ENCODE assay signal across 8 cellular contexts in the genomic region with DNA sequence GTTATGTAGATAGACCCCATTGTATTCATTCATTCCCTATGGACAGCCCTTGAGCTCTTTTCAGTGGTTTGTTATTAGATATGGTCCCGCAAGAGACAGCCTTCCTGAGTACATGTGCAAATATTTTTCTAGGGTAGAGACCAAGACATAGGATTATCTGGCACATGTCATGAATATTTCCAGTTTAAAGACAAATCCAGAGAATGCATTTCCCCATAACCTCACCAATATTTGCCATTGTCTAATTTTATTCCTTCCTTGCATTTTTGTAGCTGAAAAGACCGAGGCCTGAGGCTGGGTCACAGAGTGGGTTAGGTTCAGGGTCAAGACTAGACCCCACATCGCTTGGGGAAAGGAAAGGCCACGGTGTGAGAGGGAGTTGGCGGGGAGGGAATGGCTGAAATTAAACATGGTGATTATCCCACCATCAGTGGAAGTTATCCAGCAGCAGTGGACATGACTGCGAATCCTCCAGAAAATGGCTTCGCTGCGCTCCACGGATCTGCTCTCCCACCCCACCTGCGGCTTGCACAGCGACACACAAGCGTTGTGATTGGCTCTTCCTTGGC. TPM values are rescaled to one million over a fixed set of nuclear protein-coding genes. Genes with fewer than 3 reads are reported as not detected.
DNase-seq lines count a peak whose midpoint lies in the region; ATAC-seq and TF ChIP-seq lines count a peak whose summit lies in the region.

No MANE protein-coding gene starts in this region.

- peak overlapping the region; percentile 70 for H3K9ac ChIP-seq in adipocyte (ENCODE audit: low read length)

- no peaks in the 10 kb centered on the region for H3K9me3 Mint-ChIP-seq in activated CD4-positive, alpha-beta T cell treated with anti-CD3 and anti-CD28 coated beads, Interleukin-2, amount 10 ng/mL, durations not matched to agents 7 days and 5 days

- POLR2A ChIA-PET in activated CD4-positive, alpha-beta T cell treated with anti-CD3 and anti-CD28 coated beads, Interleukin-2, amount 10 ng/mL, durations not matched to agents 7 days and 5 days (lab: Charles Lee) = interaction anchor here (1.3 kb wide), 1 partner anchor 17 kb away, joined by 7 read pairs; no protein-coding TSS in a partner anchor

- TF ChIP-seq POLR2A in thyroid gland (IDR thresholded peaks at IDR 0.05) = no peak

- no peaks in the 10 kb centered on the region for H3K9me3 ChIP-seq in adipocyte (ENCODE audit: control insufficient read depth, low read length)
- no peaks in the 10 kb centered on the region for H3K9me3 ChIP-seq in left lung
- no peaks in the 10 kb centered on the region for H3K9me3 ChIP-seq in thyroid gland

- H3K36me3 Mint-ChIP-seq in activated CD4-positive, alpha-beta T cell treated with anti-CD3 and anti-CD28 coated beads, Interleukin-2, amount 10 ng/mL, durations not matched to agents 7 days and 5 days (ENCODE audit: low read depth) = peaks cover 4% of the 10 kb centered on the region

- TF ChIP-seq CTCF in left lung (IDR thresholded peaks at IDR 0.05) (no peak), thyroid gland (IDR thresholded peaks at IDR 0.05) (no peak)

- 25 to 29% methylated on average over 12 of the region's 12 CpGs for WGBS in thyroid gland, 2 donors

- CTCF ChIA-PET in activated CD4-positive, alpha-beta T cell treated with anti-CD3 and anti-CD28 coated beads, Interleukin-2, amount 10 ng/mL, durations not matched to agents 7 days and 5 days (lab: Charles Lee) = interaction anchor here (1.0 to 1.7 kb wide), 5 partner anchors 8 to 103 kb away, joined by 3 to 5 read pairs (median 3); a partner anchor contains a TSS

- intact Hi-C loops in left lung (cut with DNase I) (no loop called here), thyroid gland (cut with DNase I) (no loop called here)

- ATAC-seq in left lung (no peak), HG03565 (IDR thresholded peaks at IDR 0.05; ENCODE audit: unreplicated experiment) (no peak)

- H3K4me3 ChIP-seq in adipocyte (ENCODE audit: low read length) (peak overlapping the region; percentile 82), left lung (peak overlapping the region; percentile 35 to 52), thyroid gland (replicated peaks in 1 of 3) (peak overlapping the region; percentile 43 to 74 (median 62))

- H3K4me1 ChIP-seq in adipocyte (ENCODE audit: control insufficient read depth, insufficient read depth, low read length) (peaks cover 12% of the 10 kb centered on the region), left lung (peaks cover 4 to 26% of the 10 kb centered on the region in 2 donors), thyroid gland (peaks cover 0 to 10% of the 10 kb centered on the region in 2 donors)

- H3K27me3 Mint-ChIP-seq in activated CD4-positive, alpha-beta T cell treated with anti-CD3 and anti-CD28 coated beads, Interleukin-2, amount 10 ng/mL, durations not matched to agents 7 days and 5 days = peaks cover 38% of the 10 kb centered on the region

- H3K27me3 ChIP-seq in adipocyte (replicated peaks; ENCODE audit: control insufficient read depth, insufficient read depth, low read length) = peaks cover 8% of the 10 kb centered on the region
- H3K27me3 ChIP-seq in left lung = peaks cover 0 to 10% of the 10 kb centered on the region in 2 donors
- no peaks in the 10 kb centered on the region for H3K27me3 ChIP-seq in thyroid gland

- H3K4me1 Mint-ChIP-seq in activated CD4-positive, alpha-beta T cell treated with anti-CD3 and anti-CD28 coated beads, Interleukin-2, amount 10 ng/mL, durations not matched to agents 7 days and 5 days = peaks cover 36% of the 10 kb centered on the region

- H3K27ac ChIP-seq in left lung (peak overlapping the region; percentile 71 to 85), thyroid gland (peak overlapping the region in 2 of 3 donors; percentile 47 to 68)

- no peaks in the 10 kb centered on the region for H3K36me3 ChIP-seq in adipocyte (ENCODE audit: control insufficient read depth, insufficient read depth, low read length, severe bottlenecking)
- H3K36me3 ChIP-seq in left lung = no peaks in the 10 kb centered on the region
- H3K36me3 ChIP-seq in thyroid gland = no peaks in the 10 kb centered on the region

- no peak for DNase-seq in activated CD4-positive, alpha-beta T cell treated with anti-CD3 and anti-CD28 coated beads, Interleukin-2, amount 10 ng/mL, durations not matched to agents 7 days and 5 days
- DNase-seq in activated CD4-positive, alpha-beta T cell treated with anti-CD3 and anti-CD28 coated beads, Interleukin-2, amount 50 U/mL, for 48 hours = no peak
- DNase-seq in adipocyte (ENCODE audit: low read depth) (no peak), left lung (no peak), thyroid gland (no peak), activated gamma-delta T cell treated with Interleukin-2 at 50 U/mL for 16 hours (no peak), foreskin melanocyte (no peak)

- peak overlapping the region; percentile 62 for H3K27ac Mint-ChIP-seq in activated CD4-positive, alpha-beta T cell treated with anti-CD3 and anti-CD28 coated beads, Interleukin-2, amount 10 ng/mL, durations not matched to agents 7 days and 5 days

- H3K4me3 Mint-ChIP-seq in activated CD4-positive, alpha-beta T cell treated with anti-CD3 and anti-CD28 coated beads, Interleukin-2, amount 10 ng/mL, durations not matched to agents 7 days and 5 days = peak overlapping the region; percentile 70

RNA-seq across cellular contexts. Expression of a gene that starts 15.9 kb away (rescaled TPM):
- 1,000 to 10,000 TPM in 1 of 2 experiments, 100 to 1,000 TPM in 1; 800 to 1,022 TPM for total RNA-seq in activated CD4-positive, alpha-beta T cell treated with anti-CD3 and anti-CD28 coated beads, Interleukin-2, amount 10 ng/mL, durations not matched to agents 7 days and 5 days
- total RNA-seq in left lung = 100 to 1,000 TPM in 1 of 2 donors, 10 to 100 TPM in 1; 50.7 to 126 TPM
- total RNA-seq in thyroid gland = 10 to 100 TPM; 11.6 to 39.2 (median 17.0) TPM

RNA-seq across cellular contexts. Expression of a gene that starts 46.6 kb away (rescaled TPM):
- under 1 TPM; 0.52 to 0.87 TPM for total RNA-seq in activated CD4-positive, alpha-beta T cell treated with anti-CD3 and anti-CD28 coated beads, Interleukin-2, amount 10 ng/mL, durations not matched to agents 7 days and 5 days
- total RNA-seq in left lung (10 to 100 TPM; 11.3 to 15.9 TPM), thyroid gland (1 to 10 TPM; 2.5 to 8.5 (median 6.4) TPM)

Comparison
In these comparisons a context has a peak if more than half of its experiments do, and no peak if none do; other contexts are left out.
1. RNA of a gene that starts 15.9 kb away (total RNA-seq): 800 to 1,022 TPM in activated CD4-positive, alpha-beta T cell treated with anti-CD3 and anti-CD28 coated beads, Interleukin-2, amount 10 ng/mL, durations not matched to agents 7 days and 5 days; 50.7 to 126 TPM in left lung and 11.6 to 39.2 TPM in thyroid gland; every median in the first group is over 4 times any median in the second.
2. Peak in every context shown above with its lines, with median percentiles within 50 percentile points of each other: H3K4me3 ChIP-seq.